20 cellular contexts compared by ENCODE assay signal in the genomic region with DNA sequence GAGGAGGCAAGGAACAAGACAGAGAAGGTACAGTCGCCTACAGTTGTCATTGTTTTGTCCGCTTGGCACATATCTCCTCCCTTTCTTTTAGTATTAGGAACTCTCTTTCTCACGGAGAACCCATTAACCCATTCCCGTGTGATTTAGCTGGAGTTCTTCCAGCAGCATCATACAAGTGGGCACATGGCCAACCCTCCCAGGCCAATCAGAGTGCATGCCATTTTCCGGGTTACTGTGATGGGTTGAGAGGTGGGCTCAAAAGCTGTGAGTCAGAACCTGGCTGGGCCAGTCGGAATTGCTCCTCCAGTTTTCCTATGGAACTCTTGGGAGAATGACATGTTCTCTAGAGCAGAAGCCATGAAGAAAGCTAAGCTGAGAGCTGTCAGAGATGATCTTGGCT.
A peak's percentile ranks its signal among the peaks of the same experiment; 100 is the strongest.
DNase-seq lines count a peak whose midpoint lies in the region; ATAC-seq lines count a peak whose summit lies in the region.
"Had no signal": no experiment of that assay in that cellular context is flagged by ENCODE, and none has a peak within 500 bp of the region (broad histone marks: within the 10 kb centered on the region; RNA-seq: fewer than 3 reads in every experiment).

No MANE protein-coding gene starts in this region.

- ATAC-seq in HG03139 (IDR thresholded peaks at IDR 0.05; ENCODE audit: unreplicated experiment): no peak
- no peak for ATAC-seq in GM18907 (IDR thresholded peaks at IDR 0.05; ENCODE audit: unreplicated experiment)
- ATAC-seq: activated CD8-positive, alpha-beta T cell treated with anti-CD3 and anti-CD28 coated beads for 36 hours; T-helper 17 cell; WTC11 had no signal

- DNase-seq in A172 (ENCODE audit: low spot score): peak; percentile 23
- peak; percentile 10 for DNase-seq in GOT3 (lab: John Stamatoyannopoulos, UW)
- DNase-seq in NCI-H446 (lab: John Stamatoyannopoulos, UW): peak; percentile 79 to 93
- peak; percentile 23 for DNase-seq in cerebellum (ENCODE audit: low spot score)
- no peak for DNase-seq in GM19238 (ENCODE audit: insufficient read length, low spot score)
- no peak for DNase-seq in pons (ENCODE audit: low spot score)
- DNase-seq: activated CD8-positive, alpha-beta T cell treated with anti-CD3 and anti-CD28 coated beads for 36 hours; adrenal gland; dorsolateral prefrontal cortex; KG1; kidney; NCI-H2107; NCI-H82; occipital lobe; retina; T-helper 17 cell; uterus had no signal

Comparison
In these comparisons a context has a peak if more than half of its experiments do, and no peak if none do; other contexts are left out.
1. DNase-seq: peak in A172 (single experiment), GOT3 (single experiment), NCI-H446 (2 of 2) and cerebellum (single experiment); none in GM19238 (single experiment) and pons (single experiment).